Comparison of ENCODE assay signal across 25 cellular contexts in the genomic region with DNA sequence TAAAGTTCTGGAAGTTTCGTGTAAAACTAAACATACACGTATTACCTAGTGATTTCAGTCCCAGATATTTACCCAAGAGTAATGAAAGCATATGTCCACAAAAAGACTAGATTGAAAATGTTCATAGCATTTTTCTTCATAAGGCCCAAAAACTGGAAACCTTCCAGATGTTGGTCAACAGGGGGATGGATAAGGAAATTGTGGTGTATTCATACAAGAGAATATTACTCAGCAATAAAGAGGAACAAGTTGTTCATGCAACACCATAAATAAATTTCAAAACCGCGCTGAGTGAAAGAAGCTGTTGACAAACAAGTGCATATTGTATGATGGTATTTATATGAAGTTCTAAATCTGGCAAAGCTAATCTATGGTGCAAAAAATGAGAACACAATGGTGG. TPM values are rescaled to one million over a fixed set of nuclear protein-coding genes. Genes with fewer than 3 reads are reported as not detected.
DNase-seq lines count a peak whose midpoint lies in the region; ATAC-seq and TF ChIP-seq lines count a peak whose summit lies in the region.
"Had no signal": no experiment of that assay in that cellular context is flagged by ENCODE, and none has a peak within 500 bp of the region (broad histone marks: within the 10 kb centered on the region; RNA-seq: fewer than 3 reads in every experiment).

No MANE protein-coding gene starts in this region.

- no peak overlapping the region for H3K27ac ChIP-seq in HL-60 (replicated peaks)
- H3K27ac ChIP-seq in naive thymus-derived CD4-positive, alpha-beta T cell (ENCODE audit: low read depth, low read length), result no peak overlapping the region
- H3K27ac ChIP-seq: C4-2B, SJSA1 had no signal

- POLR2A ChIA-PET in naive thymus-derived CD4-positive, alpha-beta T cell (lab: Charles Lee), result no interaction called here

- H3K36me3 Mint-ChIP-seq in naive thymus-derived CD4-positive, alpha-beta T cell, result peaks cover 0 to 3% (median 0%) of the 10 kb centered on the region in 5 donors

- no peaks in the 10 kb centered on the region for H3K9me3 ChIP-seq in naive thymus-derived CD4-positive, alpha-beta T cell (ENCODE audit: control insufficient read depth in 2 of 3, low read length in 3 of 3)
- H3K9me3 ChIP-seq: SJSA1 had no signal

- H3K4me3 Mint-ChIP-seq in naive thymus-derived CD4-positive, alpha-beta T cell, result no peak overlapping the region
- H3K4me3 Mint-ChIP-seq: B cell; T-helper 2 cell treated with Interferon-gamma antibody and Interleukin-4, amounts not matched to agents 5 μg/mL and 100 μg/mL, for 36 hours had no signal

- H3K36me3 ChIP-seq in naive thymus-derived CD4-positive, alpha-beta T cell (ENCODE audit: control insufficient read depth in 2 of 3, insufficient read depth in 3 of 3, low read length in 3 of 3), result no peaks in the 10 kb centered on the region
- H3K36me3 ChIP-seq: SJSA1 had no signal

- peak; percentile 32 for ATAC-seq in naive thymus-derived CD4-positive, alpha-beta T cell
- no peak for ATAC-seq in HG02840 (IDR thresholded peaks at IDR 0.05; ENCODE audit: low FRiP score, unreplicated experiment)
- ATAC-seq: HCT116 had no signal

- no peaks in the 10 kb centered on the region for H3K27me3 ChIP-seq in HL-60 (ENCODE audit: insufficient read depth, poor library complexity, severe bottlenecking)
- H3K27me3 ChIP-seq in naive thymus-derived CD4-positive, alpha-beta T cell (ENCODE audit: control insufficient read depth in 2 of 2, insufficient read depth in 2 of 2, low read length in 2 of 2), result no peaks in the 10 kb centered on the region
- H3K27me3 ChIP-seq: SJSA1 had no signal

- intact Hi-C loops in naive thymus-derived CD4-positive, alpha-beta T cell (cut with micrococcal nuclease), result no loop called here

- CTCF ChIA-PET in naive thymus-derived CD4-positive, alpha-beta T cell (lab: Charles Lee), result interaction anchor here (0.7 kb wide), 1 partner anchor 152 kb away, joined by 3 read pairs; no protein-coding TSS in a partner anchor

- H3K4me1 Mint-ChIP-seq in naive thymus-derived CD4-positive, alpha-beta T cell, result peaks cover 0 to 5% (median 0%) of the 10 kb centered on the region in 7 donors

- H3K9me3 Mint-ChIP-seq in naive thymus-derived CD4-positive, alpha-beta T cell, result peaks cover 0 to 12% (median 0%) of the 10 kb centered on the region in 11 donors

- H3K4me1 ChIP-seq in naive thymus-derived CD4-positive, alpha-beta T cell (ENCODE audit: control insufficient read depth in 2 of 2, insufficient read depth in 2 of 2, low read length in 2 of 2), result no peaks in the 10 kb centered on the region

- DNase-seq in HL-60 (ENCODE audit: low read depth in 1 of 2, low spot score in 1 of 2) (peak; percentile 41 to 60), MV-4-11 (lab: John Stamatoyannopoulos, UW) (peak; percentile 80), SKM-1 (lab: John Stamatoyannopoulos, UW; ENCODE audit: unreplicated experiment) (peak; percentile 19), NCI-H82 treated with DMSO at 0.1 percent for 48 hours (lab: John Stamatoyannopoulos, UW; ENCODE audit: unreplicated experiment) (no peak), HPDE6-E6E7 (ENCODE audit: extremely low spot score) (no peak)
- DNase-seq in naive thymus-derived CD4-positive, alpha-beta T cell, result no peak
- DNase-seq: Calu3; DMS79 treated with DMSO at 0.1 percent for 48 hours; GF-D8; Karpas-422; NCI-H1092; NCI-H1417 treated with DMSO at 0.1 percent for 48 hours; NCI-H1694 treated with DMSO at 0.1 percent for 48 hours; NCI-H2081; NCI-H345; NCI-H524; NCI-H748 treated with DMSO at 0.1 percent for 48 hours; NK-92 treated with Interleukin-12 subunit alpha and Interleukin-12 subunit beta, amount 100 ng/mL, for 24 hours; T-helper 1 cell had no signal

- no peak for TF ChIP-seq CTCF in HL-60 (IDR thresholded peaks at IDR 0.05; ENCODE audit: insufficient read depth, low read length)

- no peak overlapping the region for H3K4me3 ChIP-seq in HL-60 (replicated peaks; ENCODE audit: insufficient read depth, low read length)
- no peak overlapping the region for H3K4me3 ChIP-seq in naive thymus-derived CD4-positive, alpha-beta T cell (ENCODE audit: low read length)
- H3K4me3 ChIP-seq: SJSA1 had no signal

- peaks cover 0 to 10% (median 0%) of the 10 kb centered on the region in 5 donors for H3K27me3 Mint-ChIP-seq in naive thymus-derived CD4-positive, alpha-beta T cell
- H3K27me3 Mint-ChIP-seq: B cell had no signal

- no peak overlapping the region for H3K27ac Mint-ChIP-seq in naive thymus-derived CD4-positive, alpha-beta T cell
- H3K27ac Mint-ChIP-seq: B cell; T-helper 2 cell treated with Interferon-gamma antibody and Interleukin-4, amounts not matched to agents 5 μg/mL and 100 μg/mL, for 36 hours had no signal

RNA-seq across cellular contexts. Expression of gene NFAT5, which starts 54.1 kb away (rescaled TPM):
- 10 to 100 TPM; 27.3 to 35.5 (median 34.2) TPM for total RNA-seq in naive thymus-derived CD4-positive, alpha-beta T cell
- 1 to 10 TPM; 7.7 to 7.9 TPM for polyA plus RNA-seq in naive thymus-derived CD4-positive, alpha-beta T cell

Comparison
In these comparisons a context has a peak if more than half of its experiments do, and no peak if none do; other contexts are left out.
1. DNase-seq: peak in HL-60 (2 of 2), MV-4-11 (single experiment) and SKM-1 (single experiment); none in naive thymus-derived CD4-positive, alpha-beta T cell (0 of 9), NCI-H82 treated with DMSO at 0.1 percent for 48 hours (single experiment) and HPDE6-E6E7 (single experiment).